Comparison of ENCODE assay signal across 8 cellular contexts in genomic region chr22:24554316-24555159, GRCh38. TPM values are rescaled to one million over a fixed set of nuclear protein-coding genes. Genes with fewer than 3 reads are reported as not detected.
DNase-seq lines count a peak whose midpoint lies in the region; ATAC-seq and TF ChIP-seq lines count a peak whose summit lies in the region.

TSS of gene GUCD1 (minus strand) at chr22:24555138. CDS start at chr22:24554991, 147 bp downstream.

- CTCF ChIA-PET in PC-9 (lab: Charles Lee): interaction anchor here (0.6 kb wide), 1 partner anchor 784 kb away, joined by 7 read pairs; no protein-coding TSS in a partner anchor

- H4K20me1 ChIP-seq in DOHH2 (ENCODE audit: control insufficient read depth, insufficient read depth, low read depth, low read length) (peaks cover 34% of the 10 kb centered on the region), PC-9 (ENCODE audit: insufficient read depth) (peaks cover 27% of the 10 kb centered on the region)

- BruUV-seq in PC-9 (replicated peaks; lab: Mats Ljungman, UMichigan): TSS peak; percentile 42

- H3K4me1 ChIP-seq in DOHH2 (ENCODE audit: control insufficient read depth, low read length): peaks cover 51% of the 10 kb centered on the region
- peaks cover 20% of the 10 kb centered on the region for H3K4me1 ChIP-seq in PC-9 (replicated peaks; ENCODE audit: insufficient read depth)
- H3K4me1 ChIP-seq in adipocyte (ENCODE audit: control insufficient read depth, insufficient read depth, low read length): peaks cover 49% of the 10 kb centered on the region
- peaks cover 19% of the 10 kb centered on the region for H3K4me1 ChIP-seq in rectal smooth muscle tissue (ENCODE audit: control insufficient read depth, insufficient read depth, low read length)

- no peaks in the 10 kb centered on the region for H3K27me3 ChIP-seq in DOHH2 (ENCODE audit: control insufficient read depth, low read length)
- no peaks in the 10 kb centered on the region for H3K27me3 ChIP-seq in PC-9 (ENCODE audit: insufficient read depth, low read depth)
- no peaks in the 10 kb centered on the region for H3K27me3 ChIP-seq in adipocyte (replicated peaks; ENCODE audit: control insufficient read depth, insufficient read depth, low read length)
- H3K27me3 ChIP-seq in rectal smooth muscle tissue (ENCODE audit: control insufficient read depth, insufficient read depth, low read length): no peaks in the 10 kb centered on the region

- H3K36me3 ChIP-seq in DOHH2 (ENCODE audit: control insufficient read depth, low read length) (peaks cover 77% of the 10 kb centered on the region), PC-9 (ENCODE audit: low read depth) (peaks cover 19% of the 10 kb centered on the region; the same call in 1 of the 2 replicates), adipocyte (ENCODE audit: control insufficient read depth, insufficient read depth, low read length, severe bottlenecking) (peaks cover 39% of the 10 kb centered on the region), rectal smooth muscle tissue (ENCODE audit: control insufficient read depth, insufficient read depth, low read length) (peaks cover 4% of the 10 kb centered on the region)

- H3K9me2 ChIP-seq in DOHH2 (replicated peaks; ENCODE audit: control insufficient read depth, low read length) (no peaks in the 10 kb centered on the region), PC-9 (ENCODE audit: insufficient read depth) (no peaks in the 10 kb centered on the region)

- intact Hi-C loops in PC-9 (cut with micrococcal nuclease; ENCODE audit: unreplicated experiment) (no loop called here), left ventricle myocardium superior (cut with micrococcal nuclease) (no loop called here)

- peak within 1 kb of the TSS; percentile 95 for H3K9ac ChIP-seq in adipocyte (ENCODE audit: low read length)
- peak within 1 kb of the TSS; percentile 90 for H3K9ac ChIP-seq in rectal smooth muscle tissue (ENCODE audit: low read length)

- peak within 1 kb of the TSS; percentile 78 for H3K4me2 ChIP-seq in DOHH2 (ENCODE audit: low read length)
- H3K4me2 ChIP-seq in PC-9: peak within 1 kb of the TSS; percentile 98

- H3K9me3 ChIP-seq in DOHH2 (ENCODE audit: control insufficient read depth, insufficient read depth, low read length) (no peaks in the 10 kb centered on the region), PC-9 (ENCODE audit: insufficient read depth, low read depth) (no peaks in the 10 kb centered on the region), adipocyte (ENCODE audit: control insufficient read depth, low read length) (no peaks in the 10 kb centered on the region)

- H3K4me3 ChIP-seq in DOHH2 (ENCODE audit: low read length): peak within 1 kb of the TSS; percentile 92
- H3K4me3 ChIP-seq in PC-9: peak within 1 kb of the TSS; percentile 100
- peak within 1 kb of the TSS; percentile 93 for H3K4me3 ChIP-seq in adipocyte (ENCODE audit: low read length)
- peak within 1 kb of the TSS; percentile 95 for H3K4me3 ChIP-seq in rectal smooth muscle tissue (ENCODE audit: low read length)

- ATAC-seq in GM21825 (IDR thresholded peaks at IDR 0.05; ENCODE audit: unreplicated experiment) (peak; percentile 10), left ventricle myocardium superior (peak; percentile 2), HG02981 (IDR thresholded peaks at IDR 0.05; ENCODE audit: unreplicated experiment) (no peak)

- POLR2A ChIA-PET in PC-9 (lab: Charles Lee; ENCODE audit: unreplicated experiment): interaction anchor here (0.5 kb wide), 1 partner anchor 404 kb away, joined by 30 read pairs; no protein-coding TSS in a partner anchor

- peak within 1 kb of the TSS; percentile 94 for H2AFZ ChIP-seq in PC-9

- H3K27ac ChIP-seq in DOHH2 (ENCODE audit: low read depth, low read length) (peak within 1 kb of the TSS; percentile 87), PC-9 (peak within 1 kb of the TSS; percentile 75), rectal smooth muscle tissue (ENCODE audit: low read depth, low read length) (peak within 1 kb of the TSS; percentile 97)

- H3F3A ChIP-seq in DOHH2 (ENCODE audit: control insufficient read depth, insufficient read depth) (peaks cover 5% of the 10 kb centered on the region), PC-9 (ENCODE audit: insufficient read depth, low read depth) (0 out of 2 replicates have a peak, but pooled peaks cover 6% of the 10 kb centered on the region)

- TF ChIP-seq CTCF in DOHH2 (IDR thresholded peaks at IDR 0.05; ENCODE audit: low read depth, low read length, poor library complexity, severe bottlenecking) (no peak), PC-9 (conservative IDR thresholded peaks at IDR 0.05) (no peak)

- H3K79me2 ChIP-seq in DOHH2 (ENCODE audit: control insufficient read depth, low read length): peaks cover 95% of the 10 kb centered on the region
- peaks cover 74% of the 10 kb centered on the region for H3K79me2 ChIP-seq in PC-9 (ENCODE audit: low read depth)

- DNase-seq in PC-9: peak in 1 of 2 experiments; percentile 11
- peak; percentile 76 for DNase-seq in adipocyte (ENCODE audit: low read depth)
- DNase-seq in left ventricle myocardium superior: peak; percentile 42
- DNase-seq in NCI-H2081 treated with DMSO at 0.1 percent for 48 hours (lab: John Stamatoyannopoulos, UW): no peak

RNA-seq across cellular contexts. Expression of gene GUCD1, which starts in this region (rescaled TPM):
- total RNA-seq in PC-9 (2021) (69.1 and 80.2 TPM in 2 replicates), left ventricle myocardium superior (275 TPM)
